In the genomic region with DNA sequence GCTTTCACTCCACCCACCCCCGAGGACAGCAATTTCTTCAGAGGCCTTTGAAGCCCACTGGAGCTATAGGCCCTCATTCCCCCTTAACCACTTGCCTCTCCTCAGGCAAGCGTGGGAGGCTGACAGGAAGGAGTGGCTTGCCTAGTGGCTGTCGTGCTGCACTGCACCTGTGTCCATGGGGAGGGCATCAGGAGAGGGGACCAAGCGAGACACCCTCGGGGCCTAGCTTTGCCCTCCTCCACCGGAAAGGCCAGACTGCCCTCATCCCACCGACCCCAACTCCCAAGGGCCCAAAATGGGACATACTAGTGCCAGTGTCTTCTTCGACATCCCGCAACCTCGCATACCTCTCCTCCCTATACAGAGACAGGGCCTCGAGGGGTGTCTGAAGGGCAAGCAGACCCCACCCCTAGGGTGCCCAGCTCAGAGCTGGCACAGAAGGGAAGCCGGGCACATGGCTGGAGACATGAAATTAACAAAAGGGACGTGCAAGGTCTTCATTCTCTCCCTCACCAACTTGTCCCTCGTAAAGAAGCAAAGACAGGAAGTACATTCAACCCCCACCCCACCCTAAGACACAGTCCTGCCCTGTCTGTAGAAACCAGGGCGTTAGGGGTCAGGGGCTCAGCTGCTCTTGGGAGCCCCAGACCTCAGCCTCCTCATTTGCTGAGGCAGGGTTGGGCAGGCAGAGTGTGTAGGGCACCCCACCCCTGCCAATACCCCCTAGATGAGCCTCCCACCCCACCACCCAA, we compare ENCODE assay signal across 12 cellular contexts. TPM values are rescaled to one million over a fixed set of nuclear protein-coding genes. Genes with fewer than 3 reads are reported as not detected.
DNase-seq lines count a peak whose midpoint lies in the region; ATAC-seq lines count a peak whose summit lies in the region.
"Had no signal": no experiment of that assay in that cellular context is flagged by ENCODE, and none has a peak within 500 bp of the region (broad histone marks: within the 10 kb centered on the region; RNA-seq: fewer than 3 reads in every experiment).

No MANE protein-coding gene starts in this region.

- peak overlapping the region; percentile 10 for H3K27ac ChIP-seq in angular gyrus (ENCODE audit: low read depth, low read length)
- H3K27ac ChIP-seq: sigmoid colon had no signal

- peak; percentile 46 to 54 for DNase-seq in activated CD4-positive, alpha-beta T cell treated with anti-CD3 and anti-CD28 coated beads for 4 hours
- DNase-seq in stimulated activated CD4-positive, alpha-beta T cell treated with anti-CD3 and anti-CD28 coated beads, TNF-alpha, amount 100 ng/mL, for 24 hours (ENCODE audit: low read depth in 3 of 3): peak in 2 of 3 experiments; percentile 31 to 35
- DNase-seq in midbrain (lab: John Stamatoyannopoulos, UW) (no peak), ureter (ENCODE audit: low spot score) (no peak), DMS114 treated with DMSO at 0.1 percent for 48 hours (lab: John Stamatoyannopoulos, UW; ENCODE audit: unreplicated experiment) (no peak), C1 segment of cervical spinal cord (lab: John Stamatoyannopoulos, UW) (no peak)
- DNase-seq: HFFc6, sigmoid colon, upper lobe of right lung had no signal

- peak; percentile 47 for ATAC-seq in GM19351 (IDR thresholded peaks at IDR 0.05; ENCODE audit: unreplicated experiment)
- ATAC-seq: upper lobe of right lung had no signal

RNA-seq across cellular contexts. Expression of gene VIPR1, which starts 24.3 kb away (rescaled TPM):
- total RNA-seq in ureter: 72.7 TPM
- total RNA-seq: HFFc6, OCI-LY7 had no signal

RNA-seq across cellular contexts. Expression of gene SEC22C, which starts 55.0 kb away (rescaled TPM):
- total RNA-seq in ureter: 37.2 TPM

Comparison
In these comparisons a context has a peak if more than half of its experiments do, and no peak if none do; other contexts are left out.
1. DNase-seq: peak in activated CD4-positive, alpha-beta T cell treated with anti-CD3 and anti-CD28 coated beads for 4 hours (2 of 2) and stimulated activated CD4-positive, alpha-beta T cell treated with anti-CD3 and anti-CD28 coated beads, TNF-alpha, amount 100 ng/mL, for 24 hours (2 of 3); none in midbrain (single experiment), ureter (single experiment), DMS114 treated with DMSO at 0.1 percent for 48 hours (single experiment) and C1 segment of cervical spinal cord (0 of 14).